In the genomic region with DNA sequence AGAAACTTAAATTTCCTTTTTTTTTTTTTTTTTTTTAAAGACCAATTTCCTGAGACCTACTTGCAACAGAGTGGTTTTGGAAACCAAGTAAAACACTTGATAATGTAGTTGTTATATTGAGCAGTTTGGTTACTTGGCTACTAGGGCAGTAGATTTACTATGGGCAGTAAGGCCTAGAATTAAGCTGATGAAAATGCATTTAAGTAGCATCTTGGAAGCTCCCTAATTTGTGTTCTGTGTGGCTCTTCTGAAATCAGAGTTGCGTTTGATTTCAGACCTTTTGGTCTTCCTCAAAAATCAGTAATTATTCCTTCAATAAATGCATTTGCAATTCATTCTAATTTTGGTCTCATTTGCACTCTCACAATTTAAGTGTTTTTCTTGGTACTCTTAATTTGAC, we compare ENCODE assay signal across 8 cellular contexts. TPM values are rescaled to one million over a fixed set of nuclear protein-coding genes. Genes with fewer than 3 reads are reported as not detected.
DNase-seq lines count a peak whose midpoint lies in the region; ATAC-seq, FAIRE-seq and TF ChIP-seq lines count a peak whose summit lies in the region.

No MANE protein-coding gene starts in this region.

- peaks cover under 1% of the 10 kb centered on the region; the same call in 1 of the 2 replicates for H3K9me1 ChIP-seq in IMR-90 (ENCODE audit: insufficient read depth, low read length)

- DNase-seq in AG04449 (ENCODE audit: low read depth, low spot score) (no peak), IMR-90 (no peak), MCF 10A (ENCODE audit: unreplicated experiment) (no peak), NCI-H1436 treated with DMSO at 0.1 percent for 48 hours (lab: John Stamatoyannopoulos, UW) (no peak), HTR-8/SVneo (ENCODE audit: insufficient read length, low spot score) (no peak), NCI-H345 treated with DMSO at 0.1 percent for 48 hours (lab: John Stamatoyannopoulos, UW; ENCODE audit: unreplicated experiment) (no peak)

- H2BK20ac ChIP-seq in IMR-90 (ENCODE audit: low read depth, low read length): no peak overlapping the region

- in situ Hi-C loops in IMR-90 (cut with MboI; ENCODE audit: low sequenced_read_pairs): loop anchor here (25.0 kb wide), 1 partner anchor 1365 kb away; a partner anchor contains a TSS

- TF ChIP-seq RAD21 in IMR-90 (IDR thresholded peaks at IDR 0.05; ENCODE audit: low read length): no peak

- H3K4me1 ChIP-seq in IMR-90 (ENCODE audit: control insufficient read depth, insufficient read depth, low read length) (peaks cover 6% of the 10 kb centered on the region), mucosa of stomach (ENCODE audit: control insufficient read depth, insufficient read depth, low read length) (no peaks in the 10 kb centered on the region)

- peak overlapping the region; percentile 49 for H3K4me2 ChIP-seq in IMR-90 (ENCODE audit: low read depth, low read length)

- peak overlapping the region; percentile 94 for H3K23ac ChIP-seq in IMR-90 (ENCODE audit: low read depth, low read length)

- CTCF ChIA-PET in AG04449 (lab: Yijun Ruan, JAX) (interaction anchor here (0.7 to 4.2 kb wide), 4 partner anchors 10 to 587 kb away, joined by 3 to 27 read pairs (median 3); no protein-coding TSS in a partner anchor), IMR-90 (lab: Yijun Ruan, JAX) (interaction anchor here (0.7 to 1.0 kb wide), 2 partner anchors 1420 to 1707 kb away, joined by 3 read pairs; no protein-coding TSS in a partner anchor), MCF 10A (lab: Yijun Ruan, JAX) (interaction anchor here (0.6 to 2.2 kb wide), 5 partner anchors 14 to 1332 kb away, joined by 3 to 8 read pairs (median 3); no protein-coding TSS in a partner anchor)

- dilution Hi-C loops in IMR-90 (cut with HindIII; ENCODE audit: low sequenced_read_pairs, unreplicated experiment): no loop called here

- peak overlapping the region; percentile 82 for H2BK5ac ChIP-seq in IMR-90 (ENCODE audit: low read depth, low read length, poor library complexity, severe bottlenecking)

- peak overlapping the region; percentile 78 for H4K91ac ChIP-seq in IMR-90 (ENCODE audit: insufficient read depth, low read depth, low read length)

- H3K9me3 Mint-ChIP-seq in MCF 10A (ENCODE audit: unreplicated experiment): peaks cover 7% of the 10 kb centered on the region

- peak overlapping the region; percentile 97 for H3K4me3 ChIP-seq in AG04449 (ENCODE audit: low read depth, low read length)
- H3K4me3 ChIP-seq in IMR-90 (ENCODE audit: insufficient read depth, low read depth, low read length): peak overlapping the region; percentile 83
- H3K4me3 ChIP-seq in mucosa of stomach (ENCODE audit: low read length): peak overlapping the region; percentile 80

- no peaks in the 10 kb centered on the region for H3K27me3 ChIP-seq in IMR-90 (ENCODE audit: control insufficient read depth, insufficient read depth, low read length)
- H3K27me3 ChIP-seq in mucosa of stomach (ENCODE audit: control insufficient read depth, insufficient read depth, low read length): no peaks in the 10 kb centered on the region

- peak overlapping the region; percentile 87 for H3K4me3 Mint-ChIP-seq in MCF 10A (ENCODE audit: unreplicated experiment)

- H3K4me1 Mint-ChIP-seq in MCF 10A (ENCODE audit: insufficient read depth, unreplicated experiment): peaks cover 25% of the 10 kb centered on the region

- H3K36me3 ChIP-seq in IMR-90 (ENCODE audit: control insufficient read depth, insufficient read depth, low read length) (peaks cover 7% of the 10 kb centered on the region), mucosa of stomach (ENCODE audit: control insufficient read depth, insufficient read depth, low read length) (no peaks in the 10 kb centered on the region)

- intact Hi-C loops in IMR-90 (cut with micrococcal nuclease): loop anchor here (10.0 kb wide), 1 partner anchor 1768 kb away; no protein-coding TSS in a partner anchor
- intact Hi-C loops in MCF 10A (cut with micrococcal nuclease): no loop called here

- H3K56ac ChIP-seq in IMR-90 (ENCODE audit: extremely low read depth, insufficient read depth, low read length): peak overlapping the region; percentile 70

- peak overlapping the region; percentile 85; the same call in 1 of the 2 replicates for H3K27ac ChIP-seq in IMR-90 (ENCODE audit: insufficient read depth, low read length)

- H2BK15ac ChIP-seq in IMR-90 (ENCODE audit: low read depth, low read length): no peak overlapping the region

- H4K5ac ChIP-seq in IMR-90 (ENCODE audit: low read depth, low read length): peak overlapping the region; percentile 55; the same call in 1 of the 2 replicates

- TF ChIP-seq CTCF in AG04449 (IDR thresholded peaks at IDR 0.05; ENCODE audit: insufficient read depth, low read length, missing control alignments) (no peak), IMR-90 (conservative IDR thresholded peaks at IDR 0.05; ENCODE audit: low read depth, low read length) (no peak), MCF 10A (IDR thresholded peaks at IDR 0.05; ENCODE audit: unreplicated experiment) (no peak)

- H3K9me3 ChIP-seq in IMR-90 (ENCODE audit: control insufficient read depth, insufficient read depth, low read length) (no peaks in the 10 kb centered on the region), mucosa of stomach (ENCODE audit: control insufficient read depth, low read length) (no peaks in the 10 kb centered on the region)

- peak overlapping the region; percentile 51 for H3K27ac Mint-ChIP-seq in MCF 10A (ENCODE audit: low read depth, unreplicated experiment)

- FAIRE-seq in HTR-8/SVneo (lab: Jason Lieb, UNC): no peak

- H2BK120ac ChIP-seq in IMR-90 (ENCODE audit: low read depth, low read length): 0 out of 2 replicates have a peak overlapping the region, but pooled peaks have one; percentile 44

- H2AK9ac ChIP-seq in IMR-90 (replicated peaks; ENCODE audit: low read depth, low read length, poor library complexity): no peak overlapping the region

- POLR2A ChIA-PET in AG04449 (lab: Yijun Ruan, JAX) (interaction anchor here (1.1 kb wide), 1 partner anchor 14 kb away, joined by 3 read pairs; no protein-coding TSS in a partner anchor), IMR-90 (lab: Charles Lee; ENCODE audit: unreplicated experiment) (no interaction called here), MCF 10A (lab: Yijun Ruan, JAX) (interaction anchor here (0.6 to 3.1 kb wide), 10 partner anchors 8 to 745 kb away, joined by 3 to 12 read pairs (median 4); no protein-coding TSS in a partner anchor)

- H3K27me3 Mint-ChIP-seq in MCF 10A (ENCODE audit: insufficient read depth, unreplicated experiment): no peaks in the 10 kb centered on the region

- no peak overlapping the region for H3K18ac ChIP-seq in IMR-90 (ENCODE audit: low read depth, low read length)

- ATAC-seq in IMR-90 (ENCODE audit: low read depth): no peak
- no peak for ATAC-seq in GM21367 (IDR thresholded peaks at IDR 0.05; ENCODE audit: unreplicated experiment)

- H3K14ac ChIP-seq in IMR-90 (replicated peaks; ENCODE audit: low read depth, low read length): peak overlapping the region; percentile 92

- H4K8ac ChIP-seq in IMR-90 (ENCODE audit: low read depth in 2 of 2, low read length in 2 of 2): peak overlapping the region; percentile 40 to 73

- peak overlapping the region; percentile 37; the same call in 1 of the 2 replicates for H2AK5ac ChIP-seq in IMR-90 (ENCODE audit: low read depth, low read length)

- BruUV-seq in IMR-90 (replicated peaks; lab: Mats Ljungman, UMichigan): no TSS peak
- BruUV-seq in MCF 10A (replicated peaks; lab: Mats Ljungman, UMichigan): no TSS peak

- H3K4ac ChIP-seq in IMR-90 (ENCODE audit: low read depth, low read length): peak overlapping the region; percentile 89

- peak overlapping the region; percentile 96 for H2AFZ ChIP-seq in IMR-90 (replicated peaks; ENCODE audit: low read length, poor library complexity)

- H4K20me1 ChIP-seq in IMR-90 (ENCODE audit: insufficient read depth, low read length): peaks cover 5% of the 10 kb centered on the region; the same call in 1 of the 2 replicates

- no CpG with 5 or more reads among the region's 1 CpG for WGBS in IMR-90 (ENCODE audit: extremely low coverage in 2 of 2, insufficient read length in 1 of 2), 2 experiments

- no peak for TF ChIP-seq POLR2A in IMR-90 (IDR thresholded peaks at IDR 0.05; ENCODE audit: low read depth, low read length)

- peaks cover 22% of the 10 kb centered on the region for H3K36me3 Mint-ChIP-seq in MCF 10A (ENCODE audit: insufficient read depth, unreplicated experiment)

- H3K9ac ChIP-seq in IMR-90 (ENCODE audit: low read depth, low read length) (peak overlapping the region; percentile 90), mucosa of stomach (ENCODE audit: low read length) (peak overlapping the region; percentile 80)

- H3K79me1 ChIP-seq in IMR-90 (ENCODE audit: low read depth in 1 of 2, low read length in 2 of 2): peaks cover 13 to 34% of the 10 kb centered on the region in 2 experiments

TF ChIP-seq in IMR-90, 13 proteins besides CTCF, POLR2A, EP300 and RAD21 (continues in another document):
- TF ChIP-seq RFX5 (IDR thresholded peaks at IDR 0.05; ENCODE audit: low read depth, low read length) (no peak), RCOR1 (IDR thresholded peaks at IDR 0.05; ENCODE audit: insufficient replicate concordance, low read length) (no peak), FOS (IDR thresholded peaks at IDR 0.05; ENCODE audit: low read depth, low read length) (no peak), BHLHE40 (IDR thresholded peaks at IDR 0.05; ENCODE audit: low read depth, low read length) (no peak), CHD1 (IDR thresholded peaks at IDR 0.05; ENCODE audit: low read depth, low read length) (no peak)
- TF ChIP-seq, protein P1, sequence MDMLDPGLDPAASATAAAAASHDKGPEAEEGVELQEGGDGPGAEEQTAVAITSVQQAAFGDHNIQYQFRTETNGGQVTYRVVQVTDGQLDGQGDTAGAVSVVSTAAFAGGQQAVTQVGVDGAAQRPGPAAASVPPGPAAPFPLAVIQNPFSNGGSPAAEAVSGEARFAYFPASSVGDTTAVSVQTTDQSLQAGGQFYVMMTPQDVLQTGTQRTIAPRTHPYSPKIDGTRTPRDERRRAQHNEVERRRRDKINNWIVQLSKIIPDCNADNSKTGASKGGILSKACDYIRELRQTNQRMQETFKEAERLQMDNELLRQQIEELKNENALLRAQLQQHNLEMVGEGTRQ (IDR thresholded peaks at IDR 0.05; ENCODE audit: low read depth, low read length): no peak

RNA-seq across cellular contexts. Expression of a gene that starts 0.8 kb away (rescaled TPM):
- total RNA-seq in IMR-90 (2012; rRNA removed): 10.8 and 14.2 TPM in 2 replicates
- 2.4 and 2.8 TPM in 2 replicates for polyA plus RNA-seq in IMR-90 (2012; rRNA removed)
- polyA plus RNA-seq in IMR-90 (2012; cell fraction: cytosol; rRNA removed): 0.53 and 0.60 TPM in 2 replicates
- 1.0 and 4.9 TPM in 2 replicates for polyA plus RNA-seq in IMR-90 (2012; cell fraction: nucleus; rRNA removed; ENCODE audit: low replicate concordance)
- 4.8 and 4.9 TPM in 2 replicates for total RNA-seq in MCF 10A (2022)

RNA-seq across cellular contexts. Expression of a gene that starts 6.5 kb away (rescaled TPM):
- total RNA-seq in IMR-90 (2012; rRNA removed) (15.6 and 17.8 TPM in 2 replicates), MCF 10A (2022) (14.1 and 16.8 TPM in 2 replicates)
- polyA plus RNA-seq in IMR-90 (2012; rRNA removed): 8.0 and 9.6 TPM in 2 replicates
- 1.8 and 2.5 TPM in 2 replicates for polyA plus RNA-seq in IMR-90 (2012; cell fraction: cytosol; rRNA removed)
- 2.3 and 14.5 TPM in 2 replicates for polyA plus RNA-seq in IMR-90 (2012; cell fraction: nucleus; rRNA removed; ENCODE audit: low replicate concordance)
